In the genomic region with DNA sequence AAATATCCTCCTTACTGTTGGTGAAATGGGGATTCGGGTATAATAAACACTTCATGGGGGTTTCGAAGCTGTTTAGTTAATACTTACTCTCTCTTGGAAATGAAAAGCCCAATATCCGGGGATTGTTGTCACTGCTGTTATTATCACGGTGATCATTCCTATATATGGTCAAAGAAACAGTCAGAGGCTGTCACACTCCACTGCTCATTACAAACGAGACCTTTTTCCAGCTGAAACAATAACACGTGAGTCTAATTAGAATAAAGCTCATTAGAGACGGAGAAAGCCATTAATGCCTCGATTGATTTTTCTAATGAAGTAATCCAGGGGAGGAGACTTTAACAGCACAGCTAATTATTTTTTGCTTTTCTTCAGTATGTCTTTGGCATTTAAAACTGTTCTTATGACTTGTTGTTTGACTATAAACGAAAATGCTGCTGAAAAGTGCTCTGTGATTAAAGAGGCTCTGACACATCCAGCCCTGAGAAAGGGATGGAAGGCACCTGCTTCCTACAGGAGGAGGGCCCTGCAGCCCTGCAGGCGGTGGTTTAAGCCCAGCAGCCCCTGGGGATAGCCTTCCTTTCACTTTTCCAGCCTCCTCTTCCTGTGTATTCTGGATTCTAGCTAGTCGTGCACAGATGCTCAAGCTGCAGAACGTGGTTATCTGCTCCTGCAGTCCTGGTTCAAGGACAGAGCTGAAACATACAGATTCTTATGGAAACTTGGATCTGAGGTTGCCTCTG, we compare ENCODE assay signal across 12 cellular contexts.
DNase-seq lines count a peak whose midpoint lies in the region; ATAC-seq and TF ChIP-seq lines count a peak whose summit lies in the region.
"Had no signal": no experiment of that assay in that cellular context is flagged by ENCODE, and none has a peak within 500 bp of the region (broad histone marks: within the 10 kb centered on the region; RNA-seq: fewer than 3 reads in every experiment).

No MANE protein-coding gene starts in this region.

- H3K18ac ChIP-seq in trophoblast cell (ENCODE audit: low read length) = no peak overlapping the region

- no peak overlapping the region for H2AK5ac ChIP-seq in trophoblast cell (ENCODE audit: low read length)

- no peak overlapping the region for H2AFZ ChIP-seq in trophoblast cell (ENCODE audit: insufficient read depth, low read length, poor library complexity)

- H3K36me3 ChIP-seq in ectodermal cell (ENCODE audit: control insufficient read depth, insufficient read depth, low read length) = no peaks in the 10 kb centered on the region
- no peaks in the 10 kb centered on the region for H3K36me3 ChIP-seq in trophoblast cell (ENCODE audit: control insufficient read depth in 1 of 2, insufficient read depth in 2 of 2, low read length in 2 of 2)

- no peak for ATAC-seq in GM19351 (IDR thresholded peaks at IDR 0.05; ENCODE audit: unreplicated experiment)
- ATAC-seq: HepG2 had no signal

- no peaks in the 10 kb centered on the region for H3K79me1 ChIP-seq in trophoblast cell (ENCODE audit: low read length)

- H3K36me3 Mint-ChIP-seq in neural crest cell (ENCODE audit: low read depth) = peaks cover 3% of the 10 kb centered on the region
- H3K36me3 Mint-ChIP-seq: CD4-positive, alpha-beta memory T cell had no signal

- H3K23ac ChIP-seq in trophoblast cell (ENCODE audit: low read length) = no peak overlapping the region

- no peak for TF ChIP-seq CTCF in neural crest cell (conservative IDR thresholded peaks at IDR 0.05)

- H4K91ac ChIP-seq in trophoblast cell (ENCODE audit: low read depth, low read length) = no peak overlapping the region

- H3K27ac ChIP-seq in ectodermal cell (ENCODE audit: insufficient read depth, low read depth, low read length, poor library complexity, severe bottlenecking) = peak overlapping the region; percentile 27
- no peak overlapping the region for H3K27ac ChIP-seq in trophoblast cell (ENCODE audit: low read depth, low read length)

- H3K27me3 ChIP-seq in ectodermal cell (ENCODE audit: control insufficient read depth, insufficient read depth, low read length, poor library complexity, severe bottlenecking) (no peaks in the 10 kb centered on the region), trophoblast cell (ENCODE audit: insufficient read depth, low read length) (no peaks in the 10 kb centered on the region)

- no peak overlapping the region for H4K12ac ChIP-seq in trophoblast cell (ENCODE audit: low read depth, low read length)

- H3K4me1 Mint-ChIP-seq in neural crest cell = peaks cover 37% of the 10 kb centered on the region
- H3K4me1 Mint-ChIP-seq: CD4-positive, alpha-beta memory T cell had no signal

- no peak overlapping the region for H3K14ac ChIP-seq in trophoblast cell (ENCODE audit: low read length)

- H3K9me3 Mint-ChIP-seq in neural crest cell = no peaks in the 10 kb centered on the region
- H3K9me3 Mint-ChIP-seq: CD4-positive, alpha-beta memory T cell had no signal

- H3K79me2 ChIP-seq in trophoblast cell (ENCODE audit: control insufficient read depth, insufficient read depth, low read length, poor library complexity) = no peaks in the 10 kb centered on the region

- H3K4me2 ChIP-seq in trophoblast cell (ENCODE audit: low read length) = no peak overlapping the region

- H3K27ac Mint-ChIP-seq in neural crest cell (ENCODE audit: unreplicated experiment) = peak overlapping the region; percentile 63
- H3K27ac Mint-ChIP-seq: CD4-positive, alpha-beta memory T cell had no signal

- H2BK120ac ChIP-seq in trophoblast cell (ENCODE audit: insufficient read depth, low read length, poor library complexity) = no peak overlapping the region

- H3K27me3 Mint-ChIP-seq in neural crest cell (ENCODE audit: low read depth) = no peaks in the 10 kb centered on the region
- H3K27me3 Mint-ChIP-seq: CD4-positive, alpha-beta memory T cell had no signal

- DNase-seq in DMS53 treated with DMSO at 0.1 percent for 48 hours (lab: John Stamatoyannopoulos, UW; ENCODE audit: unreplicated experiment) (peak; percentile 13), NCI-H345 (lab: John Stamatoyannopoulos, UW) (peak; percentile 36), neural crest cell (ENCODE audit: low read depth, low spot score) (no peak), NOMO-1 treated with dmso at 0.1 percent for 144 hours (lab: John Stamatoyannopoulos, UW; ENCODE audit: unreplicated experiment) (no peak), trophoblast cell (no peak)
- DNase-seq in activated CD8-positive, alpha-beta memory T cell treated with anti-CD3 and anti-CD28 coated beads, Interleukin-2, amount 50 U/mL, for 4 hours = no peak
- DNase-seq: activated gamma-delta T cell treated with Interleukin-2 at 50 U/mL for 16 hours; CD4-positive, alpha-beta memory T cell; effector memory CD4-positive, alpha-beta T cell had no signal

- WGBS in ectodermal cell, 2 experiments = 74 to 83% methylated on average over 12 of the region's 12 CpGs
- WGBS in trophoblast cell (ENCODE audit: extremely low coverage, insufficient coverage, insufficient read length) = no CpG with 5 or more reads among the region's 12 CpGs

- no peaks in the 10 kb centered on the region for H3K9me3 ChIP-seq in ectodermal cell (ENCODE audit: control insufficient read depth, low read length)
- no peaks in the 10 kb centered on the region for H3K9me3 ChIP-seq in trophoblast cell (ENCODE audit: insufficient read depth, low read depth, low read length)

- H3K4ac ChIP-seq in trophoblast cell (ENCODE audit: low read depth, low read length) = no peak overlapping the region

- no peak overlapping the region for H3K4me3 ChIP-seq in ectodermal cell (ENCODE audit: insufficient read depth, low read depth, low read length)
- H3K4me3 ChIP-seq in trophoblast cell (ENCODE audit: low read depth, low read length) = no peak overlapping the region

- no peaks in the 10 kb centered on the region for H3K4me1 ChIP-seq in ectodermal cell (ENCODE audit: control insufficient read depth, insufficient read depth, low read length)
- H3K4me1 ChIP-seq in trophoblast cell (ENCODE audit: control insufficient read depth in 1 of 2, insufficient read depth in 2 of 2, low read length in 2 of 2) = peaks cover 0 to 3% of the 10 kb centered on the region in 2 experiments

- H3K9ac ChIP-seq in trophoblast cell (ENCODE audit: low read length) = no peak overlapping the region

- H3K4me3 Mint-ChIP-seq in neural crest cell = no peak overlapping the region
- H3K4me3 Mint-ChIP-seq: CD4-positive, alpha-beta memory T cell had no signal

- no peak overlapping the region for H2BK5ac ChIP-seq in trophoblast cell (ENCODE audit: low read depth, low read length, poor library complexity)

- H2BK12ac ChIP-seq in trophoblast cell (ENCODE audit: low read length) = no peak overlapping the region

- H4K8ac ChIP-seq in trophoblast cell (ENCODE audit: low read depth, low read length) = no peak overlapping the region

Comparison
In these comparisons a context has a peak if more than half of its experiments do, and no peak if none do; other contexts are left out.
1. DNase-seq: peak in DMS53 treated with DMSO at 0.1 percent for 48 hours (single experiment) and NCI-H345 (single experiment); none in neural crest cell (single experiment), activated CD8-positive, alpha-beta memory T cell treated with anti-CD3 and anti-CD28 coated beads, Interleukin-2, amount 50 U/mL, for 4 hours (single experiment), NOMO-1 treated with dmso at 0.1 percent for 144 hours (single experiment) and trophoblast cell (0 of 2).